ENCODE assay signal across 14 cellular contexts in genomic region chr3:112377418-112378071, GRCh38. TPM values are rescaled to one million over a fixed set of nuclear protein-coding genes. Genes with fewer than 3 reads are reported as not detected.
DNase-seq lines count a peak whose midpoint lies in the region; TF ChIP-seq lines count a peak whose summit lies in the region.
"Had no signal": no experiment of that assay in that cellular context is flagged by ENCODE, and none has a peak within 500 bp of the region (broad histone marks: within the 10 kb centered on the region; RNA-seq: fewer than 3 reads in every experiment).

No MANE protein-coding gene starts in this region.

- no peak overlapping the region for H3K4me2 ChIP-seq in OCI-LY3 (ENCODE audit: low read length)
- no peak overlapping the region for H3K4me2 ChIP-seq in fibroblast of lung (ENCODE audit: extremely low read depth, insufficient read depth, low read length)
- H3K4me2 ChIP-seq in trophoblast cell (ENCODE audit: low read length), result no peak overlapping the region

- H3K4me3 ChIP-seq in HAP-1 (no peak overlapping the region), OCI-LY3 (ENCODE audit: low read length) (no peak overlapping the region), fibroblast of lung (replicated peaks in 1 of 4; ENCODE audit: control extremely low read depth in 1 of 4, insufficient read depth in 1 of 4, low read depth in 3 of 4, low read length in 4 of 4) (no peak overlapping the region), trophoblast cell (ENCODE audit: low read depth, low read length) (no peak overlapping the region)
- H3K4me3 ChIP-seq: dorsolateral prefrontal cortex had no signal

- H4K8ac ChIP-seq in trophoblast cell (ENCODE audit: low read depth, low read length), result no peak overlapping the region

- H3K27ac ChIP-seq in OCI-LY3 (ENCODE audit: low read length), result no peak overlapping the region
- H3K27ac ChIP-seq in fibroblast of lung (ENCODE audit: insufficient read depth, low read length), result no peak overlapping the region
- peak overlapping the region; percentile 67 for H3K27ac ChIP-seq in trophoblast cell (ENCODE audit: low read depth, low read length)
- H3K27ac ChIP-seq: dorsolateral prefrontal cortex had no signal

- no peaks in the 10 kb centered on the region for H3K79me2 ChIP-seq in OCI-LY3 (ENCODE audit: low read length)
- no peaks in the 10 kb centered on the region for H3K79me2 ChIP-seq in fibroblast of lung (ENCODE audit: control insufficient read depth, insufficient read depth, low read length)
- peaks cover 2% of the 10 kb centered on the region for H3K79me2 ChIP-seq in trophoblast cell (ENCODE audit: control insufficient read depth, insufficient read depth, low read length, poor library complexity)

- TF ChIP-seq CTCF in OCI-LY3 (IDR thresholded peaks at IDR 0.05; ENCODE audit: low read depth, low read length), result no peak
- no peak for TF ChIP-seq CTCF in fibroblast of lung (conservative IDR thresholded peaks at IDR 0.05 in 1 of 2, IDR thresholded peaks at IDR 0.05 in 1 of 2; ENCODE audit: low read depth in 1 of 2, low read length in 2 of 2)

- in situ Hi-C loops in HAP-1 (cut with MboI; ENCODE audit: low sequenced_read_pairs), result no loop called here

- peak overlapping the region; percentile 46 for H2BK12ac ChIP-seq in trophoblast cell (ENCODE audit: low read length)

- H2BK120ac ChIP-seq in trophoblast cell (ENCODE audit: insufficient read depth, low read length, poor library complexity), result peak overlapping the region; percentile 8

- no peak overlapping the region for H3K4ac ChIP-seq in trophoblast cell (ENCODE audit: low read depth, low read length)

- H3K9me3 ChIP-seq in HAP-1 (no peaks in the 10 kb centered on the region), OCI-LY3 (ENCODE audit: insufficient read depth, low read length) (no peaks in the 10 kb centered on the region), fibroblast of lung (ENCODE audit: control insufficient read depth, insufficient read depth, low read depth, low read length) (no peaks in the 10 kb centered on the region), trophoblast cell (ENCODE audit: insufficient read depth, low read depth, low read length) (no peaks in the 10 kb centered on the region)

- H3K18ac ChIP-seq in trophoblast cell (ENCODE audit: low read length), result no peak overlapping the region

- no peak overlapping the region for H3K14ac ChIP-seq in trophoblast cell (ENCODE audit: low read length)

- H3K23ac ChIP-seq in trophoblast cell (ENCODE audit: low read length), result no peak overlapping the region

- H3K4me1 ChIP-seq in HAP-1 (peaks cover 5% of the 10 kb centered on the region; the same call in 1 of the 2 replicates), OCI-LY3 (ENCODE audit: low read length) (no peaks in the 10 kb centered on the region), fibroblast of lung (ENCODE audit: control insufficient read depth, extremely low read depth, insufficient read depth, low read length) (no peaks in the 10 kb centered on the region), trophoblast cell (ENCODE audit: control insufficient read depth in 1 of 2, insufficient read depth in 2 of 2, low read length in 2 of 2) (peaks cover 2 to 6% of the 10 kb centered on the region in 2 experiments)

- no peak overlapping the region for H4K12ac ChIP-seq in trophoblast cell (ENCODE audit: low read depth, low read length)

- H2AK5ac ChIP-seq in trophoblast cell (ENCODE audit: low read length), result no peak overlapping the region

- H2AFZ ChIP-seq in OCI-LY3 (ENCODE audit: low read depth, low read length) (0 out of 2 replicates have a peak overlapping the region, but pooled peaks have one; percentile 28), fibroblast of lung (ENCODE audit: low read length) (no peak overlapping the region), trophoblast cell (ENCODE audit: insufficient read depth, low read length, poor library complexity) (no peak overlapping the region)

- H3K27me3 ChIP-seq in HAP-1 (ENCODE audit: low read depth), result no peaks in the 10 kb centered on the region
- H3K27me3 ChIP-seq in OCI-LY3 (ENCODE audit: low read depth, low read length), result no peaks in the 10 kb centered on the region
- H3K27me3 ChIP-seq in fibroblast of lung (ENCODE audit: control insufficient read depth, insufficient read depth, low read length), result no peaks in the 10 kb centered on the region
- no peaks in the 10 kb centered on the region for H3K27me3 ChIP-seq in trophoblast cell (ENCODE audit: insufficient read depth, low read length)
- H3K27me3 ChIP-seq: dorsolateral prefrontal cortex had no signal

- H4K20me1 ChIP-seq in OCI-LY3 (ENCODE audit: insufficient read depth, low read length), result no peaks in the 10 kb centered on the region
- H4K20me1 ChIP-seq in fibroblast of lung (ENCODE audit: control insufficient read depth, extremely low read depth, insufficient read depth, low read length), result no peaks in the 10 kb centered on the region

- H3K36me3 ChIP-seq in HAP-1 (replicated peaks) (no peaks in the 10 kb centered on the region), OCI-LY3 (replicated peaks; ENCODE audit: low read depth, low read length) (no peaks in the 10 kb centered on the region), fibroblast of lung (ENCODE audit: control insufficient read depth, insufficient read depth, low read length) (no peaks in the 10 kb centered on the region), trophoblast cell (ENCODE audit: control insufficient read depth in 1 of 2, insufficient read depth in 2 of 2, low read length in 2 of 2) (no peaks in the 10 kb centered on the region)

- DNase-seq in HAP-1 (ENCODE audit: low spot score in 2 of 2) (peak; percentile 9 to 23), fibroblast of lung (ENCODE audit: low read depth in 2 of 2) (peak; percentile 33 to 64), trophoblast cell (no peak), NCI-H82 treated with DMSO at 0.1 percent for 48 hours (lab: John Stamatoyannopoulos, UW; ENCODE audit: unreplicated experiment) (no peak), NCI-H2107 treated with DMSO at 0.1 percent for 48 hours (lab: John Stamatoyannopoulos, UW; ENCODE audit: unreplicated experiment) (no peak), UCSD-AML1 (lab: John Stamatoyannopoulos, UW; ENCODE audit: unreplicated experiment) (no peak)
- DNase-seq in activated CD8-positive, alpha-beta memory T cell treated with anti-CD3 and anti-CD28 coated beads, Interleukin-2, amount 50 U/mL, for 4 hours, result no peak
- DNase-seq: activated naive CD4-positive, alpha-beta T cell treated with anti-CD3 and anti-CD28 coated beads, Interleukin-2, amount 50 U/mL, for 16 hours; dorsolateral prefrontal cortex; NCI-H446; stimulated activated CD4-positive, alpha-beta T cell treated with anti-CD3 and anti-CD28 coated beads, Interleukin-1b, Interleukin-23, amount 100 ng/mL, for 48 hours; T-helper 9 cell had no signal

- H4K91ac ChIP-seq in trophoblast cell (ENCODE audit: low read depth, low read length), result no peak overlapping the region

- H3K9ac ChIP-seq in OCI-LY3 (ENCODE audit: low read length) (no peak overlapping the region), fibroblast of lung (ENCODE audit: insufficient read depth, low read length) (no peak overlapping the region), trophoblast cell (ENCODE audit: low read length) (no peak overlapping the region)

- H3K79me1 ChIP-seq in trophoblast cell (ENCODE audit: low read length), result peaks cover 17% of the 10 kb centered on the region

- H2BK5ac ChIP-seq in trophoblast cell (ENCODE audit: low read depth, low read length, poor library complexity), result peak overlapping the region; percentile 36

- no CpG with 5 or more reads among the region's 4 CpGs for WGBS in trophoblast cell (ENCODE audit: extremely low coverage, insufficient coverage, insufficient read length)

RNA-seq across cellular contexts. Expression of gene CD200, which starts 44.6 kb away (rescaled TPM):
- total RNA-seq in fibroblast of lung, result 0.17 and 0.26 TPM in 2 replicates
- 0.22 and 2.5 TPM in 2 replicates for polyA plus RNA-seq in fibroblast of lung
- polyA plus RNA-seq in fibroblast of lung (2012), result 0.36 and 0.91 TPM in 2 replicates
- polyA minus RNA-seq in fibroblast of lung (ENCODE audit: low replicate concordance), result not detected in 2 replicates
- polyA plus RNA-seq in trophoblast cell (2013), result 7.8 TPM in 2 replicates
- total RNA-seq: G401 had no signal

Comparison
In these comparisons a context has a peak if more than half of its experiments do, and no peak if none do; other contexts are left out.
1. DNase-seq: peak in HAP-1 (2 of 2) and fibroblast of lung (2 of 2); none in trophoblast cell (0 of 2), activated CD8-positive, alpha-beta memory T cell treated with anti-CD3 and anti-CD28 coated beads, Interleukin-2, amount 50 U/mL, for 4 hours (single experiment), NCI-H82 treated with DMSO at 0.1 percent for 48 hours (single experiment), NCI-H2107 treated with DMSO at 0.1 percent for 48 hours (single experiment) and UCSD-AML1 (single experiment).